Comparison of ENCODE assay signal across 1 cellular context in the genomic region with DNA sequence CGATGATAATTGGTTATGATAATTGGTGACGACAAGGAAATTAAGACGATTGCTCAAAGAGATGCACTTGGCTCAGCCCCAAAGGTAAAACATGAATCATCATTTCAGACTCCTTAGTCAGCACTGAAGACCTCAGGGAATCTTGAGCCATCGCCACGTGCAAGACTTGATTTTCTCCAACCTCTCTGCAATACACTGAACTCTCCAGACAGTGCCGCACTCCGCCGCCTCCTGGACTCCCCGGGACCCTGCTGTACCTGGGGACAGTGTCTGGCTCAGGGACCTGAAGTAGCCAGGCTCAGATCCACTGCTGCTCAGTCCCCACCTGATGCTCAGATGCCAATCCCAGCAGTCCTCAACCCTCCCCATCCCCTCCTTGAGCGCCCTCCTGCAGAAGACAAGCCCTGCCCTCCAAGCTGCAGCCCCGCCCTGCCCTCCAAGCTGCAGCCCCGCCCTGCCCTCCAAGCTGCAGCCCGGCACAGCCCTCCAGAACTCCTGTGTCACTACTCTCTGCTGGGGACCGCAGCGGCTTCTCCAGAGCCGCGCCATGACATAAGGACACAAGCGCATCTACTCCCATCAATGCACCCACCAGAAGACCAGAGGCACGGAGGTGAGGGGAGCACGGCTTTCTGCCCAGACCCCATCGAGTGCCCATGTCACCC.
A peak's percentile ranks its signal among the peaks of the same experiment; 100 is the strongest.
TF ChIP-seq lines count a peak whose summit lies in the region.

No MANE protein-coding gene starts in this region.

TF ChIP-seq in HepG2, 621 proteins besides CTCF, POLR2A, EP300 and RAD21 (continued from another document and continues in another):
- TF ChIP-seq TERF1 (CRISPR knock-in tag; IDR thresholded peaks at IDR 0.05) (no peak), CBX5 (CRISPR knock-in tag; IDR thresholded peaks at IDR 0.05; ENCODE audit: borderline replicate concordance) (0 out of 2 replicates have a peak, but pooled peaks have one; percentile 34), ADNP (CRISPR knock-in tag; IDR thresholded peaks at IDR 0.05) (no peak), RARG (CRISPR knock-in tag; IDR thresholded peaks at IDR 0.05; ENCODE audit: low read depth) (no peak), ZNF772 (CRISPR knock-in tag; IDR thresholded peaks at IDR 0.05) (peak; percentile 89; the same call in 1 of the 2 replicates), MYC (CRISPR knock-in tag; IDR thresholded peaks at IDR 0.05; ENCODE audit: borderline replicate concordance) (peak; percentile 63; the same call in 1 of the 2 replicates), RFXANK (CRISPR knock-in tag; IDR thresholded peaks at IDR 0.05) (no peak), ZBTB43 (CRISPR knock-in tag; conservative IDR thresholded peaks at IDR 0.05) (no peak), TOE1 (CRISPR knock-in tag; IDR thresholded peaks at IDR 0.05) (no peak), ZNF484 (CRISPR knock-in tag; IDR thresholded peaks at IDR 0.05; ENCODE audit: borderline replicate concordance, low read depth) (no peak), ATF4 (CRISPR knock-in tag; IDR thresholded peaks at IDR 0.05) (no peak), ZBTB25 (CRISPR knock-in tag; IDR thresholded peaks at IDR 0.05) (no peak), ELF4 (CRISPR knock-in tag; IDR thresholded peaks at IDR 0.05; ENCODE audit: borderline replicate concordance) (0 out of 2 replicates have a peak, but pooled peaks have one; percentile 14), ZSCAN31 (CRISPR knock-in tag; IDR thresholded peaks at IDR 0.05; ENCODE audit: low read depth) (no peak), ZSCAN22 (CRISPR knock-in tag; IDR thresholded peaks at IDR 0.05) (no peak), GTF2F1 (IDR thresholded peaks at IDR 0.05; ENCODE audit: low read length) (no peak), RARA (CRISPR knock-in tag; IDR thresholded peaks at IDR 0.05) (no peak)
- TF ChIP-seq, protein P1, sequence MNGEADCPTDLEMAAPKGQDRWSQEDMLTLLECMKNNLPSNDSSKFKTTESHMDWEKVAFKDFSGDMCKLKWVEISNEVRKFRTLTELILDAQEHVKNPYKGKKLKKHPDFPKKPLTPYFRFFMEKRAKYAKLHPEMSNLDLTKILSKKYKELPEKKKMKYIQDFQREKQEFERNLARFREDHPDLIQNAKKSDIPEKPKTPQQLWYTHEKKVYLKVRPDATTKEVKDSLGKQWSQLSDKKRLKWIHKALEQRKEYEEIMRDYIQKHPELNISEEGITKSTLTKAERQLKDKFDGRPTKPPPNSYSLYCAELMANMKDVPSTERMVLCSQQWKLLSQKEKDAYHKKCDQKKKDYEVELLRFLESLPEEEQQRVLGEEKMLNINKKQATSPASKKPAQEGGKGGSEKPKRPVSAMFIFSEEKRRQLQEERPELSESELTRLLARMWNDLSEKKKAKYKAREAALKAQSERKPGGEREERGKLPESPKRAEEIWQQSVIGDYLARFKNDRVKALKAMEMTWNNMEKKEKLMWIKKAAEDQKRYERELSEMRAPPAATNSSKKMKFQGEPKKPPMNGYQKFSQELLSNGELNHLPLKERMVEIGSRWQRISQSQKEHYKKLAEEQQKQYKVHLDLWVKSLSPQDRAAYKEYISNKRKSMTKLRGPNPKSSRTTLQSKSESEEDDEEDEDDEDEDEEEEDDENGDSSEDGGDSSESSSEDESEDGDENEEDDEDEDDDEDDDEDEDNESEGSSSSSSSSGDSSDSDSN (CRISPR knock-in tag; IDR thresholded peaks at IDR 0.05): no peak
- TF ChIP-seq, protein P2, sequence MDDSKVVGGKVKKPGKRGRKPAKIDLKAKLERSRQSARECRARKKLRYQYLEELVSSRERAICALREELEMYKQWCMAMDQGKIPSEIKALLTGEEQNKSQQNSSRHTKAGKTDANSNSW (CRISPR knock-in tag; IDR thresholded peaks at IDR 0.05; ENCODE audit: borderline replicate concordance): no peak
- TF ChIP-seq, protein P3, sequence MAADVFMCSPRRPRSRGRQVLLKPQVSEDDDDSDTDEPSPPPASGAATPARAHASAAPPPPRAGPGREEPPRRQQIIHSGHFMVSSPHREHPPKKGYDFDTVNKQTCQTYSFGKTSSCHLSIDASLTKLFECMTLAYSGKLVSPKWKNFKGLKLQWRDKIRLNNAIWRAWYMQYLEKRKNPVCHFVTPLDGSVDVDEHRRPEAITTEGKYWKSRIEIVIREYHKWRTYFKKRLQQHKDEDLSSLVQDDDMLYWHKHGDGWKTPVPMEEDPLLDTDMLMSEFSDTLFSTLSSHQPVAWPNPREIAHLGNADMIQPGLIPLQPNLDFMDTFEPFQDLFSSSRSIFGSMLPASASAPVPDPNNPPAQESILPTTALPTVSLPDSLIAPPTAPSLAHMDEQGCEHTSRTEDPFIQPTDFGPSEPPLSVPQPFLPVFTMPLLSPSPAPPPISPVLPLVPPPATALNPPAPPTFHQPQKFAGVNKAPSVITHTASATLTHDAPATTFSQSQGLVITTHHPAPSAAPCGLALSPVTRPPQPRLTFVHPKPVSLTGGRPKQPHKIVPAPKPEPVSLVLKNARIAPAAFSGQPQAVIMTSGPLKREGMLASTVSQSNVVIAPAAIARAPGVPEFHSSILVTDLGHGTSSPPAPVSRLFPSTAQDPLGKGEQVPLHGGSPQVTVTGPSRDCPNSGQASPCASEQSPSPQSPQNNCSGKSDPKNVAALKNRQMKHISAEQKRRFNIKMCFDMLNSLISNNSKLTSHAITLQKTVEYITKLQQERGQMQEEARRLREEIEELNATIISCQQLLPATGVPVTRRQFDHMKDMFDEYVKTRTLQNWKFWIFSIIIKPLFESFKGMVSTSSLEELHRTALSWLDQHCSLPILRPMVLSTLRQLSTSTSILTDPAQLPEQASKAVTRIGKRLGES (CRISPR knock-in tag; IDR thresholded peaks at IDR 0.05; ENCODE audit: borderline replicate concordance): no peak
- TF ChIP-seq, protein P4, sequence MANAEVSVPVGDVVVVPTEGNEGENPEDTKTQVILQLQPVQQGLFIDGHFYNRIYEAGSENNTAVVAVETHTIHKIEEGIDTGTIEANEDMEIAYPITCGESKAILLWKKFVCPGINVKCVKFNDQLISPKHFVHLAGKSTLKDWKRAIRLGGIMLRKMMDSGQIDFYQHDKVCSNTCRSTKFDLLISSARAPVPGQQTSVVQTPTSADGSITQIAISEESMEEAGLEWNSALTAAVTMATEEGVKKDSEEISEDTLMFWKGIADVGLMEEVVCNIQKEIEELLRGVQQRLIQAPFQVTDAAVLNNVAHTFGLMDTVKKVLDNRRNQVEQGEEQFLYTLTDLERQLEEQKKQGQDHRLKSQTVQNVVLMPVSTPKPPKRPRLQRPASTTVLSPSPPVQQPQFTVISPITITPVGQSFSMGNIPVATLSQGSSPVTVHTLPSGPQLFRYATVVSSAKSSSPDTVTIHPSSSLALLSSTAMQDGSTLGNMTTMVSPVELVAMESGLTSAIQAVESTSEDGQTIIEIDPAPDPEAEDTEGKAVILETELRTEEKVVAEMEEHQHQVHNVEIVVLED (CRISPR knock-in tag; IDR thresholded peaks at IDR 0.05; ENCODE audit: borderline replicate concordance): peak; percentile 42; the same call in 1 of the 2 replicates
- TF ChIP-seq, protein P5, sequence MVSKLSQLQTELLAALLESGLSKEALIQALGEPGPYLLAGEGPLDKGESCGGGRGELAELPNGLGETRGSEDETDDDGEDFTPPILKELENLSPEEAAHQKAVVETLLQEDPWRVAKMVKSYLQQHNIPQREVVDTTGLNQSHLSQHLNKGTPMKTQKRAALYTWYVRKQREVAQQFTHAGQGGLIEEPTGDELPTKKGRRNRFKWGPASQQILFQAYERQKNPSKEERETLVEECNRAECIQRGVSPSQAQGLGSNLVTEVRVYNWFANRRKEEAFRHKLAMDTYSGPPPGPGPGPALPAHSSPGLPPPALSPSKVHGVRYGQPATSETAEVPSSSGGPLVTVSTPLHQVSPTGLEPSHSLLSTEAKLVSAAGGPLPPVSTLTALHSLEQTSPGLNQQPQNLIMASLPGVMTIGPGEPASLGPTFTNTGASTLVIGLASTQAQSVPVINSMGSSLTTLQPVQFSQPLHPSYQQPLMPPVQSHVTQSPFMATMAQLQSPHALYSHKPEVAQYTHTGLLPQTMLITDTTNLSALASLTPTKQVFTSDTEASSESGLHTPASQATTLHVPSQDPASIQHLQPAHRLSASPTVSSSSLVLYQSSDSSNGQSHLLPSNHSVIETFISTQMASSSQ (IDR thresholded peaks at IDR 0.05; ENCODE audit: low read depth): no peak
- TF ChIP-seq, protein P5 (CRISPR knock-in tag; IDR thresholded peaks at IDR 0.05; ENCODE audit: borderline replicate concordance): 0 out of 2 replicates have a peak, but pooled peaks have one; percentile 7
- TF ChIP-seq, protein P6, sequence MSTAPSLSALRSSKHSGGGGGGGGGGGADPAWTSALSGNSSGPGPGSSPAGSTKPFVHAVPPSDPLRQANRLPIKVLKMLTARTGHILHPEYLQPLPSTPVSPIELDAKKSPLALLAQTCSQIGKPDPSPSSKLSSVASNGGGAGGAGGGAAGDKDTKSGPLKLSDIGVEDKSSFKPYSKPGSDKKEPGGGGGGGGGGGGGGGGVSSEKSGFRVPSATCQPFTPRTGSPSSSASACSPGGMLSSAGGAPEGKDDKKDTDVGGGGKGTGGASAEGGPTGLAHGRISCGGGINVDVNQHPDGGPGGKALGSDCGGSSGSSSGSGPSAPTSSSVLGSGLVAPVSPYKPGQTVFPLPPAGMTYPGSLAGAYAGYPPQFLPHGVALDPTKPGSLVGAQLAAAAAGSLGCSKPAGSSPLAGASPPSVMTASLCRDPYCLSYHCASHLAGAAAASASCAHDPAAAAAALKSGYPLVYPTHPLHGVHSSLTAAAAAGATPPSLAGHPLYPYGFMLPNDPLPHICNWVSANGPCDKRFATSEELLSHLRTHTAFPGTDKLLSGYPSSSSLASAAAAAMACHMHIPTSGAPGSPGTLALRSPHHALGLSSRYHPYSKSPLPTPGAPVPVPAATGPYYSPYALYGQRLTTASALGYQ (CRISPR knock-in tag; IDR thresholded peaks at IDR 0.05): no peak
- TF ChIP-seq, protein P7, sequence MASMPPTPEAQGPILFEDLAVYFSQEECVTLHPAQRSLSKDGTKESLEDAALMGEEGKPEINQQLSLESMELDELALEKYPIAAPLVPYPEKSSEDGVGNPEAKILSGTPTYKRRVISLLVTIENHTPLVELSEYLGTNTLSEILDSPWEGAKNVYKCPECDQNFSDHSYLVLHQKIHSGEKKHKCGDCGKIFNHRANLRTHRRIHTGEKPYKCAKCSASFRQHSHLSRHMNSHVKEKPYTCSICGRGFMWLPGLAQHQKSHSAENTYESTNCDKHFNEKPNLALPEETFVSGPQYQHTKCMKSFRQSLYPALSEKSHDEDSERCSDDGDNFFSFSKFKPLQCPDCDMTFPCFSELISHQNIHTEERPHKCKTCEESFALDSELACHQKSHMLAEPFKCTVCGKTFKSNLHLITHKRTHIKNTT (CRISPR knock-in tag; IDR thresholded peaks at IDR 0.05): no peak
- TF ChIP-seq, protein P8, sequence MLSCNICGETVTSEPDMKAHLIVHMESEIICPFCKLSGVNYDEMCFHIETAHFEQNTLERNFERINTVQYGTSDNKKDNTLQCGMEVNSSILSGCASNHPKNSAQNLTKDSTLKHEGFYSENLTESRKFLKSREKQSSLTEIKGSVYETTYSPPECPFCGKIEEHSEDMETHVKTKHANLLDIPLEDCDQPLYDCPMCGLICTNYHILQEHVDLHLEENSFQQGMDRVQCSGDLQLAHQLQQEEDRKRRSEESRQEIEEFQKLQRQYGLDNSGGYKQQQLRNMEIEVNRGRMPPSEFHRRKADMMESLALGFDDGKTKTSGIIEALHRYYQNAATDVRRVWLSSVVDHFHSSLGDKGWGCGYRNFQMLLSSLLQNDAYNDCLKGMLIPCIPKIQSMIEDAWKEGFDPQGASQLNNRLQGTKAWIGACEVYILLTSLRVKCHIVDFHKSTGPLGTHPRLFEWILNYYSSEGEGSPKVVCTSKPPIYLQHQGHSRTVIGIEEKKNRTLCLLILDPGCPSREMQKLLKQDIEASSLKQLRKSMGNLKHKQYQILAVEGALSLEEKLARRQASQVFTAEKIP (CRISPR knock-in tag; IDR thresholded peaks at IDR 0.05; ENCODE audit: borderline replicate concordance): no peak
